In genomic region chr14:103500148-103500990, GRCh38 we compare ENCODE assay signal across 7 cellular contexts. TPM values are rescaled to one million over a fixed set of nuclear protein-coding genes. Genes with fewer than 3 reads are reported as not detected.
DNase-seq lines count a peak whose midpoint lies in the region; ATAC-seq and TF ChIP-seq lines count a peak whose summit lies in the region.

No MANE protein-coding gene starts in this region.

- H3K36me3 ChIP-seq in right atrium auricular region, result peaks cover 60% of the 10 kb centered on the region

- no peaks in the 10 kb centered on the region for H3K9me3 ChIP-seq in right atrium auricular region

- TF ChIP-seq CTCF in GM13977 (IDR thresholded peaks at IDR 0.05; ENCODE audit: extremely low read depth, insufficient read depth, missing control alignments) (peak; percentile 91), right atrium auricular region (IDR thresholded peaks at IDR 0.05) (peak; percentile 94 to 95)

- DNase-seq in GM13977 (ENCODE audit: low spot score) (peak; percentile 71), NCI-H146 (lab: John Stamatoyannopoulos, UW) (peak; percentile 89), T-helper 22 cell (ENCODE audit: low read depth) (peak; percentile 44), anterior cingulate cortex (lab: John Stamatoyannopoulos, UW) (peak in 57 of 58 donors; percentile 33 to 99 (median 84)), right atrium auricular region (ENCODE audit: low spot score) (peak; percentile 95), retina (peak; percentile 85)

- no peak overlapping the region for H3K4me3 ChIP-seq in right atrium auricular region

- H3K4me1 ChIP-seq in right atrium auricular region, result peaks cover 0 to 22% of the 10 kb centered on the region in 2 donors

- no peak for ATAC-seq in GM18868 (IDR thresholded peaks at IDR 0.05; ENCODE audit: unreplicated experiment)

- H3K27me3 ChIP-seq in right atrium auricular region, result no peaks in the 10 kb centered on the region

- in situ Hi-C loops in GM13977 (cut with MboI; ENCODE audit: low pct_unique_long_range_greater_than_20kb, low sequenced_read_pairs, unreplicated experiment), result loop anchor here (10.0 kb wide), 1 partner anchor 54 kb away; no protein-coding TSS in a partner anchor

- peak overlapping the region in 1 of 2 donors; percentile 12 for H3K27ac ChIP-seq in right atrium auricular region

RNA-seq across cellular contexts. Expression of gene CKB, which starts 22.3 kb away (rescaled TPM):
- 100 to 1,000 TPM; 546 to 707 TPM for total RNA-seq in right atrium auricular region

RNA-seq across cellular contexts. Expression of gene TRMT61A, which starts 28.6 kb away (rescaled TPM):
- total RNA-seq in right atrium auricular region, result 1 to 10 TPM; 4.4 to 7.4 TPM

Comparison
In these comparisons a context has a peak if more than half of its experiments do, and no peak if none do; other contexts are left out.
1. DNase-seq: peak in every context shown above with its lines; median percentile 95 in right atrium auricular region; 89 in NCI-H146; 85 in retina; 84 in anterior cingulate cortex; 71 in GM13977; 44 in T-helper 22 cell.